Comparison of ENCODE assay signal across 9 cellular contexts in the genomic region with DNA sequence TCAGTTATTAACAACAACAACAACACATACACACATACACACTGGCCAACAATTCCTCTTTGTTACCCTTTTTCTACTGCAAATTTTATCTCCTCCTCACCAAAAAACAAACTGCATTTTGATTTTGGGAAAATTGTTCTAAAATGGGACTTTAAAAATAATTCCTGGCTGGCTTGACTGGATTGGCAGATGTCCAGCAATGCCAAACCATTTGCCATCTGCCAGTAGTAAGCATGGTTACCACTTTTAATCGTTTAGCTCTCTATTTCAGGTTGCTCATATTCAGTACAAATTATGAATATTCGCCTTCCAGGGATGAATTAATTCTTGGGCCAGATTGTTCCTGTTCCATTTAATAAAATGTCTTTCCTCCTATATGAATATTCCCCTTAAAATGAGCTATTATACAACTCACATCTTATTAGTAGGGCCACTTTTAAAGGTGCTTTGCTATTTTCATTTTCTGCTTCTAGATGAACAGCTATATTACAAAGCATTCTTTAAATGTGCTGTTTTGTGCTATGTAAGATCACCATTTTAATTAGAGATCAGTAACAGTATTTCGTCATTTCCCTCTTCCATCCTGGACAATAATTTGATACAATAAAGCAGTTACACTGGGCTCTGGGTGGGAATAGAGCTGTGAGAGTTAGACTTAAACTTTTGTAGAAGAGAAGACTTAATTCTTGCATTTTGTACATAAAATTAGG. TPM values are rescaled to one million over a fixed set of nuclear protein-coding genes. Genes with fewer than 3 reads are reported as not detected.
DNase-seq lines count a peak whose midpoint lies in the region; ATAC-seq and TF ChIP-seq lines count a peak whose summit lies in the region.
"Had no signal": no experiment of that assay in that cellular context is flagged by ENCODE, and none has a peak within 500 bp of the region (broad histone marks: within the 10 kb centered on the region; RNA-seq: fewer than 3 reads in every experiment).

No MANE protein-coding gene starts in this region.

- no peak overlapping the region for H2AFZ ChIP-seq in Loucy (ENCODE audit: low read length)

- peak overlapping the region; percentile 63 to 84 (median 76) for H3K27ac Mint-ChIP-seq in CD4-positive, CD25-positive, alpha-beta regulatory T cell
- peak overlapping the region; percentile 29 to 46 (median 39) for H3K27ac Mint-ChIP-seq in nephron

- no peak for TF ChIP-seq CTCF in Loucy (conservative IDR thresholded peaks at IDR 0.05; ENCODE audit: low read length)
- no peak for TF ChIP-seq CTCF in choroid plexus epithelial cell (conservative IDR thresholded peaks at IDR 0.05; ENCODE audit: low read depth, low read length)
- no peak for TF ChIP-seq CTCF in nephron (IDR thresholded peaks at IDR 0.05; ENCODE audit: unreplicated experiment in 3 of 3)

- H3K4me1 ChIP-seq in CD4-positive, CD25-positive, alpha-beta regulatory T cell (ENCODE audit: control insufficient read depth, insufficient read depth, low read length, poor library complexity, severe bottlenecking), result peaks cover 13% of the 10 kb centered on the region
- peaks cover 32% of the 10 kb centered on the region for H3K4me1 ChIP-seq in Loucy (ENCODE audit: insufficient read depth, low read length, poor library complexity, severe bottlenecking)

- H3K4me3 Mint-ChIP-seq in CD4-positive, CD25-positive, alpha-beta regulatory T cell, result peak overlapping the region in 2 of 4 donors; percentile 63 to 70
- H3K4me3 Mint-ChIP-seq in nephron, result no peak overlapping the region

- DNase-seq in CD4-positive, CD25-positive, alpha-beta regulatory T cell, result peak in 1 of 3 donors; percentile 28
- DNase-seq in choroid plexus epithelial cell (ENCODE audit: low read depth) (no peak), NCI-H524 treated with DMSO at 0.1 percent for 48 hours (lab: John Stamatoyannopoulos, UW) (no peak), NCI-H2196 (lab: John Stamatoyannopoulos, UW; ENCODE audit: unreplicated experiment) (no peak), glomerular visceral epithelial cell (ENCODE audit: extremely low spot score) (no peak)

- no peaks in the 10 kb centered on the region for H3K9me2 ChIP-seq in Loucy (replicated peaks; ENCODE audit: low read depth, low read length)

- H3K9ac ChIP-seq in Loucy (ENCODE audit: low read depth, low read length, poor library complexity, severe bottlenecking), result peak overlapping the region; percentile 5

- peaks cover 14 to 64% (median 37%) of the 10 kb centered on the region in 4 donors for H3K4me1 Mint-ChIP-seq in CD4-positive, CD25-positive, alpha-beta regulatory T cell
- H3K4me1 Mint-ChIP-seq in nephron, result peaks cover 32% of the 10 kb centered on the region

- H3K36me3 ChIP-seq in CD4-positive, CD25-positive, alpha-beta regulatory T cell (ENCODE audit: control insufficient read depth, insufficient read depth, low read length), result no peaks in the 10 kb centered on the region
- H3K36me3 ChIP-seq in Loucy (ENCODE audit: insufficient read depth, low read length), result no peaks in the 10 kb centered on the region
- H3K36me3 ChIP-seq: brain microvascular endothelial cell had no signal

- H3K27ac ChIP-seq in CD4-positive, CD25-positive, alpha-beta regulatory T cell (ENCODE audit: insufficient read depth, low read length, poor library complexity, severe bottlenecking), result no peak overlapping the region
- H3K27ac ChIP-seq: brain microvascular endothelial cell had no signal

- H4K20me1 ChIP-seq in Loucy (ENCODE audit: insufficient read depth, low read length, poor library complexity, severe bottlenecking), result no peaks in the 10 kb centered on the region

- no peaks in the 10 kb centered on the region for H3K27me3 ChIP-seq in CD4-positive, CD25-positive, alpha-beta regulatory T cell (ENCODE audit: control insufficient read depth, insufficient read depth, low read length)
- no peaks in the 10 kb centered on the region for H3K27me3 ChIP-seq in Loucy (ENCODE audit: insufficient read depth, low read length, poor library complexity, severe bottlenecking)
- H3K27me3 ChIP-seq: brain microvascular endothelial cell had no signal

- peaks cover 6% of the 10 kb centered on the region; the same call in 1 of the 2 replicates for H3K79me2 ChIP-seq in Loucy (ENCODE audit: insufficient read depth, low read length)

- H3K4me3 ChIP-seq in CD4-positive, CD25-positive, alpha-beta regulatory T cell (ENCODE audit: low read depth, low read length), result peak overlapping the region; percentile 49
- H3K4me3 ChIP-seq in Loucy (ENCODE audit: low read length, poor library complexity, severe bottlenecking) (no peak overlapping the region), choroid plexus epithelial cell (ENCODE audit: low read depth, low read length) (peak overlapping the region; percentile 11)

- H3K36me3 Mint-ChIP-seq in CD4-positive, CD25-positive, alpha-beta regulatory T cell, result no peaks in the 10 kb centered on the region
- no peaks in the 10 kb centered on the region for H3K36me3 Mint-ChIP-seq in nephron (ENCODE audit: low read depth)

- H3K4me2 ChIP-seq in Loucy (ENCODE audit: low read depth, low read length, poor library complexity, severe bottlenecking), result peak overlapping the region; percentile 39

- no peaks in the 10 kb centered on the region for H3K27me3 Mint-ChIP-seq in CD4-positive, CD25-positive, alpha-beta regulatory T cell
- no peaks in the 10 kb centered on the region for H3K27me3 Mint-ChIP-seq in nephron (ENCODE audit: low read depth)

- H3K9me3 ChIP-seq in CD4-positive, CD25-positive, alpha-beta regulatory T cell (ENCODE audit: control insufficient read depth in 2 of 2, low read length in 2 of 2), result no peaks in the 10 kb centered on the region
- no peaks in the 10 kb centered on the region for H3K9me3 ChIP-seq in Loucy (ENCODE audit: insufficient read depth, low read depth, low read length)

- ATAC-seq in CD4-positive, CD25-positive, alpha-beta regulatory T cell (ENCODE audit: low read depth in 2 of 2), result no peak
- ATAC-seq in HG03457 (IDR thresholded peaks at IDR 0.05; ENCODE audit: unreplicated experiment), result no peak

- H3K9me3 Mint-ChIP-seq in CD4-positive, CD25-positive, alpha-beta regulatory T cell, result no peaks in the 10 kb centered on the region
- no peaks in the 10 kb centered on the region for H3K9me3 Mint-ChIP-seq in nephron

- no peaks in the 10 kb centered on the region for H3F3A ChIP-seq in Loucy (ENCODE audit: low read depth)

RNA-seq across cellular contexts. Expression of gene SMNDC1, which starts 35.6 kb away (rescaled TPM):
- 52.1 TPM for total RNA-seq in CD4-positive, CD25-positive, alpha-beta regulatory T cell
- polyA plus RNA-seq in CD4-positive, CD25-positive, alpha-beta regulatory T cell, result 10 to 100 TPM; 17.5 to 19.8 (median 17.8) TPM
